In the genomic region with DNA sequence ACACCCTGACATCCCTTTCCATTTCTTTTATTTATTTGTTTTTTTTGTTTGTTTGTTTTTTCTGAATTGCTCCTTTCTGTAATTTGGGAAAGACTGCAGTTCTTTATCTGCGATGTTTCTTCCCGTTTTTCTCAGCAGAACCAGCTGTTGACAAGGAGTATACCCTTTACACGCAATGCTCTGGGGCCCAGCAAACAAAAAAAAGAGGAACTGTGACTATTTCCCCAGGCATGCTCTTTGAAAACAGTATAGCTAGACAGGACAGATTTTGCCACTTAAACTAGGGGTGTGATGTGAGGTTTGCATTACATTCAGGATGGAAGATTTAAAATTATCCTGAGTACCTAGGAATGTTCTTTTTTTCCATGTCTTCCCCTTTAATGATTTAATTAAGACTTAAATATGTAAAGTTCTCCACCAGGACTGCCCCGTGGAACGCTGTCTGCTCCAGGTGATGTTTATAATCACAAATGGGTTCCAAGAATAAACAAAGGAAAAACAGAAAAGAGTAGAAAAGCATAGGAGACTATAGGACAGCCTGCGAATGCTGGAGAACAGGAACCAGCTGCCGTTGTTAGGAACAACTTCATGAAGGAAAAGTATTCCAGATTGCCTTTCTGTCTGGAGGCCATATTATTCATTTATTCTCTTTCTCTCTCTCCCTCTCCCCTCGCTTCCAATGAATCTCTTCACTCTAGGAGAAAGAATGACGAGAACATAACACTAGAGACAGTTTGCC, we compare ENCODE assay signal across 8 cellular contexts. TPM values are rescaled to one million over a fixed set of nuclear protein-coding genes. Genes with fewer than 3 reads are reported as not detected.
DNase-seq lines count a peak whose midpoint lies in the region; ATAC-seq, FAIRE-seq and TF ChIP-seq lines count a peak whose summit lies in the region.

No MANE protein-coding gene starts in this region.

- no peak for TF ChIP-seq POLR2A in right lobe of liver (IDR thresholded peaks at IDR 0.05)
- TF ChIP-seq POLR2A in HepG2 (IDR thresholded peaks at IDR 0.05; ENCODE audit: insufficient read depth in 1 of 2, low read depth in 2 of 2, low read length in 2 of 2), result no peak

- intact Hi-C loops in right lobe of liver (cut with DNase I), result no loop called here
- intact Hi-C loops in HepG2 (cut with micrococcal nuclease; ENCODE audit: unreplicated experiment), result no loop called here
- intact Hi-C loops in PC-3 (cut with micrococcal nuclease), result no loop called here

- no peaks in the 10 kb centered on the region for H3K9me3 ChIP-seq in right lobe of liver
- H3K9me3 ChIP-seq in HepG2 (ENCODE audit: low read length), result no peaks in the 10 kb centered on the region
- no peaks in the 10 kb centered on the region for H3K9me3 ChIP-seq in adipocyte (ENCODE audit: control insufficient read depth, low read length)
- H3K9me3 ChIP-seq in osteoblast (ENCODE audit: low read depth, low read length), result no peaks in the 10 kb centered on the region
- H3K9me3 ChIP-seq in PC-3 (ENCODE audit: low read length), result no peaks in the 10 kb centered on the region

- CTCF ChIA-PET in HepG2 (lab: Yijun Ruan, JAX; ENCODE audit: low intra/inter-chr PET ratio, low total read pairs), result no interaction called here
- CTCF ChIA-PET in PC-3 (lab: Charles Lee), result no interaction called here

- DNase-seq in right lobe of liver (no peak), HepG2 (ENCODE audit: low spot score) (no peak), adipocyte (ENCODE audit: low read depth) (peak; percentile 92), osteoblast (ENCODE audit: insufficient read length, low spot score, missing footprints) (peak; percentile 48), PC-3 (no peak), NCI-H82 treated with DMSO at 0.1 percent for 48 hours (lab: John Stamatoyannopoulos, UW; ENCODE audit: unreplicated experiment) (no peak), COLO829 (ENCODE audit: low spot score) (no peak)

- TF ChIP-seq RAD21 in HepG2 (CRISPR knock-in tag; IDR thresholded peaks at IDR 0.05), result no peak

- ATAC-seq in right lobe of liver, result peak in 3 of 4 donors; percentile 31 to 37 (median 33)
- no peak for ATAC-seq in HepG2
- ATAC-seq in HG03432 (IDR thresholded peaks at IDR 0.05; ENCODE audit: unreplicated experiment), result peak; percentile 78
- ATAC-seq in PC-3, result no peak

- no peak overlapping the region for H3K9ac ChIP-seq in HepG2 (ENCODE audit: insufficient read depth, low read depth, low read length)
- H3K9ac ChIP-seq in adipocyte (ENCODE audit: low read length), result no peak overlapping the region
- no peak overlapping the region for H3K9ac ChIP-seq in PC-3 (ENCODE audit: low read length)

- H3K27ac ChIP-seq in right lobe of liver, result peak overlapping the region in 2 of 3 donors; percentile 24 to 65
- no peak overlapping the region for H3K27ac ChIP-seq in HepG2 (ENCODE audit: extremely low read length, insufficient read depth, low read length)
- H3K27ac ChIP-seq in osteoblast (ENCODE audit: low read depth, low read length), result no peak overlapping the region
- no peak overlapping the region for H3K27ac ChIP-seq in PC-3 (ENCODE audit: low read length)

- BruUV-seq in HepG2 (replicated peaks; lab: Mats Ljungman, UMichigan), result no TSS peak
- BruUV-seq in PC-3 (replicated peaks; lab: Mats Ljungman, UMichigan), result no TSS peak

- FAIRE-seq in HepG2 (lab: Jason Lieb, UNC), result no peak

- H3K9me2 ChIP-seq in PC-3 (replicated peaks; ENCODE audit: low read length), result no peaks in the 10 kb centered on the region

- H3K27me3 ChIP-seq in right lobe of liver, result no peaks in the 10 kb centered on the region
- H3K27me3 ChIP-seq in HepG2 (ENCODE audit: control insufficient read depth in 1 of 2, insufficient read depth in 2 of 2, low read length in 2 of 2), result no peaks in the 10 kb centered on the region
- H3K27me3 ChIP-seq in adipocyte (replicated peaks; ENCODE audit: control insufficient read depth, insufficient read depth, low read length), result no peaks in the 10 kb centered on the region
- no peaks in the 10 kb centered on the region for H3K27me3 ChIP-seq in osteoblast (ENCODE audit: insufficient read depth, low read length)
- no peaks in the 10 kb centered on the region for H3K27me3 ChIP-seq in PC-3 (ENCODE audit: low read length)

- H3K36me3 ChIP-seq in right lobe of liver (peaks cover 6 to 46% (median 33%) of the 10 kb centered on the region in 4 donors), HepG2 (replicated peaks in 1 of 2; ENCODE audit: control insufficient read depth in 1 of 2, insufficient read depth in 2 of 2, low read length in 2 of 2) (peaks cover 42 to 96% of the 10 kb centered on the region in 2 experiments), adipocyte (ENCODE audit: control insufficient read depth, insufficient read depth, low read length, severe bottlenecking) (peaks cover 96% of the 10 kb centered on the region), osteoblast (ENCODE audit: insufficient read depth, low read length) (peaks cover 84% of the 10 kb centered on the region), PC-3 (ENCODE audit: low read depth, low read length) (peaks cover 89% of the 10 kb centered on the region)

- WGBS in right lobe of liver (ENCODE audit: insufficient coverage, low coverage, low lambda C conversion rate, missing lambda C conversion rate), result 57% methylated on average over 6 of the region's 9 CpGs
- WGBS in HepG2 (ENCODE audit: low lambda C conversion rate), result 91% methylated on average over 9 of the region's 9 CpGs

- POLR2A ChIA-PET in HepG2 (lab: Yijun Ruan, JAX) (no interaction called here), PC-3 (lab: Charles Lee; ENCODE audit: unreplicated experiment) (no interaction called here)

- H3K79me2 ChIP-seq in HepG2 (ENCODE audit: insufficient read depth, low read length), result peaks cover 93% of the 10 kb centered on the region
- H3K79me2 ChIP-seq in osteoblast (ENCODE audit: insufficient read depth, low read length), result peaks cover 31% of the 10 kb centered on the region
- 0 out of 2 replicates have a peak, but pooled peaks cover 8% of the 10 kb centered on the region for H3K79me2 ChIP-seq in PC-3 (ENCODE audit: low read length)

- H4K20me1 ChIP-seq in HepG2 (ENCODE audit: insufficient read depth, low read length) (peaks cover 91% of the 10 kb centered on the region), osteoblast (ENCODE audit: insufficient read depth, low read length) (no peaks in the 10 kb centered on the region), PC-3 (ENCODE audit: low read length) (no peaks in the 10 kb centered on the region)

- H3F3A ChIP-seq in PC-3 (ENCODE audit: low read length, unreplicated experiment), result no peaks in the 10 kb centered on the region

- H3K4me1 ChIP-seq in right lobe of liver (peaks cover 0 to 23% (median 10%) of the 10 kb centered on the region in 4 donors), HepG2 (ENCODE audit: insufficient read depth, low read length) (peaks cover 77% of the 10 kb centered on the region), adipocyte (ENCODE audit: control insufficient read depth, insufficient read depth, low read length) (peaks cover 31% of the 10 kb centered on the region), osteoblast (ENCODE audit: insufficient read depth, low read length) (peaks cover 10% of the 10 kb centered on the region), PC-3 (ENCODE audit: insufficient read depth, low read length) (peaks cover 4% of the 10 kb centered on the region)

- no peak overlapping the region for H3K4me3 ChIP-seq in right lobe of liver
- no peak overlapping the region for H3K4me3 ChIP-seq in HepG2 (replicated peaks in 1 of 3; ENCODE audit: insufficient read depth in 1 of 3, low read depth in 2 of 3, low read length in 3 of 3)
- H3K4me3 ChIP-seq in adipocyte (ENCODE audit: low read length), result no peak overlapping the region
- H3K4me3 ChIP-seq in osteoblast (ENCODE audit: insufficient read depth, low read length), result no peak overlapping the region
- no peak overlapping the region for H3K4me3 ChIP-seq in PC-3 (ENCODE audit: low read length)

- TF ChIP-seq EP300 in HepG2 (IDR thresholded peaks at IDR 0.05; ENCODE audit: low read depth in 2 of 2, low read length in 2 of 2), result no peak
- TF ChIP-seq EP300 in HepG2 (CRISPR knock-in tag; IDR thresholded peaks at IDR 0.05; ENCODE audit: borderline replicate concordance), result no peak

- H2AFZ ChIP-seq in HepG2 (ENCODE audit: low read length) (no peak overlapping the region), osteoblast (ENCODE audit: low read length) (no peak overlapping the region), PC-3 (ENCODE audit: low read length) (no peak overlapping the region)

- H3K4me2 ChIP-seq in HepG2 (ENCODE audit: low read depth, low read length) (no peak overlapping the region), osteoblast (ENCODE audit: insufficient read depth, low read length) (no peak overlapping the region), PC-3 (ENCODE audit: low read length) (no peak overlapping the region)

- TF ChIP-seq CTCF in right lobe of liver (IDR thresholded peaks at IDR 0.05) (no peak), HepG2 (CRISPR knock-in tag; IDR thresholded peaks at IDR 0.05) (no peak), osteoblast (IDR thresholded peaks at IDR 0.05; ENCODE audit: extremely low read depth, low read depth, low read length) (no peak), PC-3 (conservative IDR thresholded peaks at IDR 0.05; ENCODE audit: low read depth, low read length) (no peak)

- in situ Hi-C loops in HepG2 (cut with HindIII; ENCODE audit: extremely low pct_ligation_motif_present, low pct_unique_long_range_greater_than_20kb), result no loop called here

RNA-seq across cellular contexts. Expression of gene TGFBR2, which starts 43.3 kb away (rescaled TPM):
- total RNA-seq in right lobe of liver, result 10 to 100 TPM; 24.9 to 52.6 (median 45.5) TPM
- total RNA-seq in HepG2 (2016; rRNA removed; fragmentation: Illumina TruSeq; extraction: Trizol), result 68.1 and 82.2 TPM in 2 replicates
- 25.9 and 27.4 TPM in 2 replicates for total RNA-seq in HepG2 (2016; cell fraction: cytosol; rRNA removed; fragmentation: Illumina TruSeq; extraction: Trizol; ENCODE audit: low read depth)
- 66.0 and 82.3 TPM in 2 replicates for total RNA-seq in HepG2 (2016; cell fraction: insoluble cytoplasmic fraction; rRNA removed; fragmentation: Illumina TruSeq; extraction: Trizol)
- 67.6 and 68.8 TPM in 2 replicates for total RNA-seq in HepG2 (2016; cell fraction: membrane; rRNA removed; fragmentation: Illumina TruSeq; extraction: Trizol)
- total RNA-seq in HepG2 (2016; cell fraction: nucleus; rRNA removed; fragmentation: Illumina TruSeq; extraction: Trizol), result 134 and 135 TPM in 2 replicates
- polyA plus RNA-seq in HepG2 (2011; rRNA removed), result 187 and 204 TPM in 2 replicates
- polyA plus RNA-seq in HepG2 (2011; cell fraction: cytosol; rRNA removed), result 141 and 194 TPM in 2 replicates
- 105 and 123 TPM in 2 replicates for polyA plus RNA-seq in HepG2 (2011; cell fraction: nucleus; rRNA removed)
- 125 and 162 TPM in 2 replicates for polyA plus RNA-seq in HepG2 (2012)
- polyA plus RNA-seq in HepG2 (2016; cell fraction: cytosol; fragmentation: Illumina TruSeq; extraction: Trizol; ENCODE audit: low read depth), result 8.6 and 9.7 TPM in 2 replicates
- 68.0 and 70.0 TPM in 2 replicates for polyA plus RNA-seq in HepG2 (2016; cell fraction: insoluble cytoplasmic fraction; fragmentation: Illumina TruSeq; extraction: Trizol; ENCODE audit: low read depth)
- polyA plus RNA-seq in HepG2 (2016; cell fraction: membrane; fragmentation: Illumina TruSeq; extraction: Trizol; ENCODE audit: low read depth), result 38.2 and 38.9 TPM in 2 replicates
- polyA plus RNA-seq in HepG2 (2016; cell fraction: nucleus; fragmentation: Illumina TruSeq; extraction: Trizol; ENCODE audit: insufficient read depth, low read depth), result 134 and 138 TPM in 2 replicates
- polyA minus RNA-seq in HepG2 (2011; rRNA and poly(A)+ RNA removed; ENCODE audit: low replicate concordance), result 24.1 and 399 TPM in 2 replicates
- polyA minus RNA-seq in HepG2 (2011; cell fraction: cytosol; rRNA and poly(A)+ RNA removed), result 188 and 237 TPM in 2 replicates
- 353 and 432 TPM in 2 replicates for polyA minus RNA-seq in HepG2 (2011; cell fraction: nucleus; rRNA and poly(A)+ RNA removed)
- total RNA-seq in osteoblast, result 118 and 162 TPM in 2 replicates
- total RNA-seq in PC-3 (2014; rRNA removed), result 48.2 and 55.9 TPM in 2 replicates

Comparison
In these comparisons a context has a peak if more than half of its experiments do, and no peak if none do; other contexts are left out.
1. ATAC-seq: peak in right lobe of liver (3 of 4) and HG03432 (single experiment); none in HepG2 (single experiment) and PC-3 (single experiment).
2. H3K27ac ChIP-seq: peak in right lobe of liver (2 of 3); none in HepG2 (single experiment), osteoblast (single experiment) and PC-3 (single experiment).
3. DNase-seq: peak in adipocyte (single experiment) and osteoblast (single experiment); none in right lobe of liver (0 of 3), HepG2 (single experiment), PC-3 (single experiment), NCI-H82 treated with DMSO at 0.1 percent for 48 hours (single experiment) and COLO829 (single experiment).